Comparison of ENCODE assay signal across 25 cellular contexts in the genomic region with DNA sequence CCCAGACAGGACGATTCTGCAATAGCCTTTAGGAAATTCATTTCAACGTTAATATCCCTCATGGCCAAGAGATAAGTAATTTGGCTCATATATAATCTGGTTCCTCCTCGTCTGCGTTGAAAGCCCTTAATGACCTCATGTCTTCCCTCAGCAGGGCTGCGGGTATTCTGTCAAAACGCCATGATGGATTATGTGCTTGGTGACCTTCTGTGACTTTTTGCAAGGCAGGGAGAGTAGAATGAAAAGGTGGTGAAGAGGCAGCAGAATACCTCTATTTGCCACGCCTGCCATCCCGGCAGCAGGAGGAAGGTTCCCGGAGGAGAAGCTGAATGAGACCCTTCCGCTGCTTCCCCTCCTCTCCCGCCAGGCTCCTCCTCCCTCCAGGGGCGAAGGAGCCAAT. TPM values are rescaled to one million over a fixed set of nuclear protein-coding genes. Genes with fewer than 3 reads are reported as not detected.
A peak's percentile ranks its signal among the peaks of the same experiment; 100 is the strongest.
DNase-seq lines count a peak whose midpoint lies in the region; ATAC-seq, FAIRE-seq and TF ChIP-seq lines count a peak whose summit lies in the region.
"Had no signal": no experiment of that assay in that cellular context is flagged by ENCODE, and none has a peak within 500 bp of the region (broad histone marks: within the 10 kb centered on the region; RNA-seq: fewer than 3 reads in every experiment).

No MANE protein-coding gene starts in this region.

- DNase-seq in ELF-1 (ENCODE audit: low read depth, low spot score), result peak; percentile 67
- peak in 1 of 4 experiments; percentile 4 for DNase-seq in K562 (ENCODE audit: extremely low read depth in 1 of 4, low spot score in 3 of 4)
- no peak for DNase-seq in A172 (ENCODE audit: low spot score)
- DNase-seq in kidney glomerular epithelial cell (lab: John Stamatoyannopoulos, UW), result no peak
- DNase-seq: CD4-positive, CD25-positive, alpha-beta regulatory T cell; DMS 273 treated with DMSO at 0.1 percent for 48 hours; DND-41; Karpas-422; NCI-H187; NCI-H226; NCI-H510A treated with DMSO at 0.1 percent for 48 hours; PC-3; Right ventricle myocardium superior had no signal

- H3K27ac ChIP-seq in HEK293 (ENCODE audit: extremely low read depth, low read depth, low read length), result no peak overlapping the region
- no peak overlapping the region for H3K27ac ChIP-seq in K562 (ENCODE audit: extremely low read depth, low read depth, low read length)

- no peak for FAIRE-seq in K562 (lab: Jason Lieb, UNC)
- FAIRE-seq: GM12892, GM18507, H1 had no signal

- no peak for TF ChIP-seq CTCF in HEK293 (tag by site-specific recombination; IDR thresholded peaks at IDR 0.05)
- no peak for TF ChIP-seq CTCF in K562 (IDR thresholded peaks at IDR 0.05 in 2 of 3, conservative IDR thresholded peaks at IDR 0.05 in 1 of 3; ENCODE audit: insufficient read depth in 2 of 3, low read depth in 1 of 3, low read length in 3 of 3)

- H3K4me1 ChIP-seq in HEK293 (ENCODE audit: control insufficient read depth, insufficient read depth, low read length), result no peaks in the 10 kb centered on the region
- no peaks in the 10 kb centered on the region for H3K4me1 ChIP-seq in K562 (replicated peaks in 1 of 2; ENCODE audit: control insufficient read depth in 2 of 2, insufficient read depth in 2 of 2, low read length in 2 of 2)
- peaks cover 7% of the 10 kb centered on the region for H3K4me1 ChIP-seq in neuron (ENCODE audit: insufficient read depth, low read length)

- intact Hi-C loops in K562 (cut with micrococcal nuclease), result no loop called here

- H3K4me3 ChIP-seq in HEK293 (ENCODE audit: low read depth, low read length) (no peak overlapping the region), K562 (no peak overlapping the region), neuron (ENCODE audit: low read length) (peak overlapping the region; percentile 2)

- no peaks in the 10 kb centered on the region for H3K9me1 ChIP-seq in K562 (ENCODE audit: control insufficient read depth, insufficient read depth, low read length)

- CTCF ChIA-PET in HEK293 (lab: Yijun Ruan, JAX) (interaction anchor here (1.1 kb wide), 1 partner anchor 13 kb away, joined by 3 read pairs; no protein-coding TSS in a partner anchor), K562 (lab: Yijun Ruan, JAX; ENCODE audit: low intra/inter-chr PET ratio) (no interaction called here)

- H2AFZ ChIP-seq in K562 (ENCODE audit: low read depth, low read length) (no peak overlapping the region), neuron (ENCODE audit: low read depth, low read length) (peak overlapping the region; percentile 11)

- WGBS in K562 (ENCODE audit: insufficient coverage, low coverage, missing lambda C conversion rate), result under 1% methylated on average over 11 of the region's 12 CpGs

- TF ChIP-seq POLR2A in K562 (conservative IDR thresholded peaks at IDR 0.05), result no peak

- H3K9me3 ChIP-seq in HEK293 (ENCODE audit: control insufficient read depth, insufficient read depth, low read depth, low read length), result no peaks in the 10 kb centered on the region
- H3K9me3 ChIP-seq in K562 (replicated peaks; ENCODE audit: control insufficient read depth, insufficient read depth, low read depth, low read length), result no peaks in the 10 kb centered on the region
- no peaks in the 10 kb centered on the region for H3K9me3 ChIP-seq in neuron (ENCODE audit: low read length)

- ATAC-seq in K562 (no peak), GM18861 (IDR thresholded peaks at IDR 0.05; ENCODE audit: unreplicated experiment) (no peak)
- ATAC-seq: PC-3 had no signal

- no peaks in the 10 kb centered on the region for H3K36me3 ChIP-seq in HEK293 (ENCODE audit: control insufficient read depth in 2 of 2, insufficient read depth in 1 of 2, low read length in 2 of 2)
- no peaks in the 10 kb centered on the region for H3K36me3 ChIP-seq in K562 (ENCODE audit: control insufficient read depth, insufficient read depth, low read length)
- H3K36me3 ChIP-seq in neuron (ENCODE audit: insufficient read depth, low read length), result no peaks in the 10 kb centered on the region

- POLR2A ChIA-PET in HEK293 (lab: Yijun Ruan, JAX), result interaction anchor here (0.6 kb wide), 1 partner anchor 16 kb away, joined by 5 read pairs; no protein-coding TSS in a partner anchor
- POLR2A ChIA-PET in K562 (lab: Yijun Ruan, JAX), result interaction anchor here (1.0 kb wide), 1 partner anchor 8 kb away, joined by 3 read pairs; no protein-coding TSS in a partner anchor

- H3K79me2 ChIP-seq in K562 (ENCODE audit: control insufficient read depth, insufficient read depth, low read length), result no peaks in the 10 kb centered on the region

- no peak for TF ChIP-seq EP300 in K562 (IDR thresholded peaks at IDR 0.05; ENCODE audit: low read length)

- H4K20me1 ChIP-seq in K562 (replicated peaks; ENCODE audit: control insufficient read depth, insufficient read depth, low read length), result no peaks in the 10 kb centered on the region

- no peak for TF ChIP-seq RAD21 in K562 (CRISPR knock-in tag; conservative IDR thresholded peaks at IDR 0.05 in 1 of 2, IDR thresholded peaks at IDR 0.05 in 1 of 2)

- no peak overlapping the region for H3K9ac ChIP-seq in K562 (ENCODE audit: insufficient read depth in 1 of 2, low read depth in 2 of 2, low read length in 2 of 2)

- peaks cover 0 to 2% of the 10 kb centered on the region in 2 experiments; a peak in 1 of 5 replicates for H3K27me3 ChIP-seq in K562 (ENCODE audit: control insufficient read depth in 2 of 2, insufficient read depth in 2 of 2, low read length in 2 of 2)
- H3K27me3 ChIP-seq in neuron (ENCODE audit: insufficient read depth, low read length), result no peaks in the 10 kb centered on the region

- BruUV-seq in K562 (replicated peaks; lab: Mats Ljungman, UMichigan), result no TSS peak

- in situ Hi-C loops in K562 (cut with MboI), result no loop called here

- H3K4me2 ChIP-seq in K562 (ENCODE audit: insufficient read depth, low read length), result no peak overlapping the region

TF ChIP-seq in HEK293, 187 proteins besides CTCF, POLR2A, EP300 and RAD21:
- TF ChIP-seq ZNF707 (tag by site-specific recombination; IDR thresholded peaks at IDR 0.05) (no peak), ZNF621 (tag by site-specific recombination; IDR thresholded peaks at IDR 0.05) (no peak), TRIM28 (IDR thresholded peaks at IDR 0.05; ENCODE audit: borderline replicate concordance, low read length) (peak; percentile 62; the same call in 1 of the 2 replicates), ZNF211 (tag by site-specific recombination; IDR thresholded peaks at IDR 0.05; ENCODE audit: low read depth) (no peak), ZNF366 (tag by site-specific recombination; conservative IDR thresholded peaks at IDR 0.05) (no peak), ZNF146 (tag by site-specific recombination; IDR thresholded peaks at IDR 0.05) (no peak)
TF ChIP-seq in HEK293: peak in this region for 1.

TF ChIP-seq in K562, 482 proteins besides CTCF, POLR2A, EP300 and RAD21 (continues in another document):
- TF ChIP-seq, protein P1, sequence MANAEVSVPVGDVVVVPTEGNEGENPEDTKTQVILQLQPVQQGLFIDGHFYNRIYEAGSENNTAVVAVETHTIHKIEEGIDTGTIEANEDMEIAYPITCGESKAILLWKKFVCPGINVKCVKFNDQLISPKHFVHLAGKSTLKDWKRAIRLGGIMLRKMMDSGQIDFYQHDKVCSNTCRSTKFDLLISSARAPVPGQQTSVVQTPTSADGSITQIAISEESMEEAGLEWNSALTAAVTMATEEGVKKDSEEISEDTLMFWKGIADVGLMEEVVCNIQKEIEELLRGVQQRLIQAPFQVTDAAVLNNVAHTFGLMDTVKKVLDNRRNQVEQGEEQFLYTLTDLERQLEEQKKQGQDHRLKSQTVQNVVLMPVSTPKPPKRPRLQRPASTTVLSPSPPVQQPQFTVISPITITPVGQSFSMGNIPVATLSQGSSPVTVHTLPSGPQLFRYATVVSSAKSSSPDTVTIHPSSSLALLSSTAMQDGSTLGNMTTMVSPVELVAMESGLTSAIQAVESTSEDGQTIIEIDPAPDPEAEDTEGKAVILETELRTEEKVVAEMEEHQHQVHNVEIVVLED (CRISPR knock-in tag; IDR thresholded peaks at IDR 0.05), result no peak
- TF ChIP-seq DDX20 (tag; IDR thresholded peaks at IDR 0.05; ENCODE audit: low read depth), result no peak
- TF ChIP-seq ZNF695 (CRISPR knock-in tag; IDR thresholded peaks at IDR 0.05), result no peak
- TF ChIP-seq, protein P2, sequence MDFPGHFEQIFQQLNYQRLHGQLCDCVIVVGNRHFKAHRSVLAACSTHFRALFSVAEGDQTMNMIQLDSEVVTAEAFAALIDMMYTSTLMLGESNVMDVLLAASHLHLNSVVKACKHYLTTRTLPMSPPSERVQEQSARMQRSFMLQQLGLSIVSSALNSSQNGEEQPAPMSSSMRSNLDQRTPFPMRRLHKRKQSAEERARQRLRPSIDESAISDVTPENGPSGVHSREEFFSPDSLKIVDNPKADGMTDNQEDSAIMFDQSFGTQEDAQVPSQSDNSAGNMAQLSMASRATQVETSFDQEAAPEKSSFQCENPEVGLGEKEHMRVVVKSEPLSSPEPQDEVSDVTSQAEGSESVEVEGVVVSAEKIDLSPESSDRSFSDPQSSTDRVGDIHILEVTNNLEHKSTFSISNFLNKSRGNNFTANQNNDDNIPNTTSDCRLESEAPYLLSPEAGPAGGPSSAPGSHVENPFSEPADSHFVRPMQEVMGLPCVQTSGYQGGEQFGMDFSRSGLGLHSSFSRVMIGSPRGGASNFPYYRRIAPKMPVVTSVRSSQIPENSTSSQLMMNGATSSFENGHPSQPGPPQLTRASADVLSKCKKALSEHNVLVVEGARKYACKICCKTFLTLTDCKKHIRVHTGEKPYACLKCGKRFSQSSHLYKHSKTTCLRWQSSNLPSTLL (IDR thresholded peaks at IDR 0.05), result no peak

RNA-seq across cellular contexts. Expression of a gene that starts 41.1 kb away (rescaled TPM):
- total RNA-seq in K562 (2011; cell fraction: chromatin; rRNA removed; ENCODE audit: low replicate concordance), result not detected in 2 replicates
- not detected in 2 replicates for total RNA-seq in K562 (2011; cell fraction: nucleolus; rRNA removed)
- not detected in 2 replicates for total RNA-seq in K562 (2011; cell fraction: nucleoplasm; rRNA removed)
- total RNA-seq in K562 (2014; rRNA removed) (not detected in 2 replicates), K562 (2014; rRNA removed; fragmentation: Illumina TruSeq; extraction: Trizol) (not detected in 2 replicates), K562 (2015; rRNA removed; fragmentation: Illumina TruSeq; extraction: Trizol) (not detected in 2 replicates), K562 (2021) (not detected in 2 replicates)
- polyA plus RNA-seq in K562 (2011; rRNA removed) (not detected in 2 replicates), K562 (2014; fragmentation: Illumina TruSeq; extraction: Trizol) (not detected in 2 replicates), K562 (2014; fragmentation: Nextera tagmentation; extraction: Ambion mirVana) (not detected), K562 (2014; rRNA removed) (not detected in 2 replicates)
- polyA plus RNA-seq in K562 (2011; cell fraction: cytosol; rRNA removed), result not detected in 2 replicates
- polyA plus RNA-seq in K562 (2011; cell fraction: nucleus; rRNA removed), result not detected in 2 replicates
- polyA plus RNA-seq in K562 (2012), result not detected in 2 replicates
- polyA minus RNA-seq in K562 (2011; rRNA and poly(A)+ RNA removed), result not detected in 2 replicates
- not detected in 2 replicates for polyA minus RNA-seq in K562 (2011; cell fraction: cytosol; rRNA and poly(A)+ RNA removed)
- polyA minus RNA-seq in K562 (2011; cell fraction: nucleus; rRNA and poly(A)+ RNA removed), result not detected in 2 replicates
- total RNA-seq in A172 (2014; rRNA removed; shearing (Covaris generic)), result not detected in 2 replicates
- total RNA-seq: CD4-positive, CD25-positive, alpha-beta regulatory T cell; G401; H1; M059J; PC-3; Right ventricle myocardium superior; RPMI7951; SK-MEL-5 had no signal
- polyA plus RNA-seq: BJ; CD4-positive, CD25-positive, alpha-beta regulatory T cell; H1; IgD-negative memory B cell had no signal
